Comparison of ENCODE assay signal across 17 cellular contexts in genomic region chr5:14743601-14744295, GRCh38.
A peak's percentile ranks its signal among the peaks of the same experiment; 100 is the strongest.
DNase-seq lines count a peak whose midpoint lies in the region; ATAC-seq and TF ChIP-seq lines count a peak whose summit lies in the region.
"Had no signal": no experiment of that assay in that cellular context is flagged by ENCODE, and none has a peak within 500 bp of the region (broad histone marks: within the 10 kb centered on the region; RNA-seq: fewer than 3 reads in every experiment).

No MANE protein-coding gene starts in this region.

- peaks cover 0 to 23% (median 12%) of the 10 kb centered on the region in 4 donors for H3K4me1 Mint-ChIP-seq in CD4-positive, CD25-positive, alpha-beta regulatory T cell
- H3K4me1 Mint-ChIP-seq in nephron = peaks cover 43% of the 10 kb centered on the region

- H3K4me3 ChIP-seq in CD4-positive, CD25-positive, alpha-beta regulatory T cell (ENCODE audit: low read depth, low read length) = no peak overlapping the region
- no peak overlapping the region for H3K4me3 ChIP-seq in testis
- H3K4me3 ChIP-seq: tibial nerve had no signal

- H3K4me3 Mint-ChIP-seq in CD4-positive, CD25-positive, alpha-beta regulatory T cell = no peak overlapping the region
- H3K4me3 Mint-ChIP-seq in nephron = no peak overlapping the region
- H3K4me3 Mint-ChIP-seq: activated naive CD4-positive, alpha-beta T cell treated with anti-CD3 and anti-CD28 coated beads, Interleukin-2, amount 50 U/mL, for 24 hours had no signal

- no peaks in the 10 kb centered on the region for H3K9me3 Mint-ChIP-seq in CD4-positive, CD25-positive, alpha-beta regulatory T cell
- H3K9me3 Mint-ChIP-seq in nephron = no peaks in the 10 kb centered on the region
- H3K9me3 Mint-ChIP-seq: activated naive CD4-positive, alpha-beta T cell treated with anti-CD3 and anti-CD28 coated beads, Interleukin-2, amount 50 U/mL, for 24 hours had no signal

- H3K9me3 ChIP-seq in CD4-positive, CD25-positive, alpha-beta regulatory T cell (ENCODE audit: control insufficient read depth in 2 of 2, low read length in 2 of 2) = no peaks in the 10 kb centered on the region
- H3K9me3 ChIP-seq in testis = no peaks in the 10 kb centered on the region
- H3K9me3 ChIP-seq: neutrophil, tibial nerve had no signal

- peaks cover 85% of the 10 kb centered on the region for H3K36me3 ChIP-seq in CD4-positive, CD25-positive, alpha-beta regulatory T cell (ENCODE audit: control insufficient read depth, insufficient read depth, low read length)
- no peaks in the 10 kb centered on the region for H3K36me3 ChIP-seq in testis (ENCODE audit: low read depth, missing control alignments)
- H3K36me3 ChIP-seq: neutrophil had no signal

- 62 to 63% methylated on average over 6 of the region's 6 CpGs for WGBS in testis, 2 donors

- no peak for TF ChIP-seq CTCF in nephron (IDR thresholded peaks at IDR 0.05; ENCODE audit: unreplicated experiment in 3 of 3)
- TF ChIP-seq CTCF in testis (IDR thresholded peaks at IDR 0.05) = no peak

- no peak for TF ChIP-seq POLR2A in testis (IDR thresholded peaks at IDR 0.05)

- no peaks in the 10 kb centered on the region for H3K27me3 Mint-ChIP-seq in CD4-positive, CD25-positive, alpha-beta regulatory T cell
- H3K27me3 Mint-ChIP-seq in nephron (ENCODE audit: low read depth) = no peaks in the 10 kb centered on the region
- H3K27me3 Mint-ChIP-seq: activated naive CD4-positive, alpha-beta T cell treated with anti-CD3 and anti-CD28 coated beads, Interleukin-2, amount 50 U/mL, for 24 hours had no signal

- H3K4me1 ChIP-seq in CD4-positive, CD25-positive, alpha-beta regulatory T cell (ENCODE audit: control insufficient read depth, insufficient read depth, low read length, poor library complexity, severe bottlenecking) = no peaks in the 10 kb centered on the region
- no peaks in the 10 kb centered on the region for H3K4me1 ChIP-seq in testis

- peak overlapping the region; percentile 63 to 90 (median 87) for H3K27ac Mint-ChIP-seq in CD4-positive, CD25-positive, alpha-beta regulatory T cell
- H3K27ac Mint-ChIP-seq in nephron = peak overlapping the region in 2 of 3 experiments; percentile 28 to 36
- H3K27ac Mint-ChIP-seq: activated naive CD4-positive, alpha-beta T cell treated with anti-CD3 and anti-CD28 coated beads, Interleukin-2, amount 50 U/mL, for 24 hours had no signal

- intact Hi-C loops in testis (cut with DNase I; ENCODE audit: low total_unique reads) = no loop called here

- H3K27me3 ChIP-seq in CD4-positive, CD25-positive, alpha-beta regulatory T cell (ENCODE audit: control insufficient read depth, insufficient read depth, low read length) = no peaks in the 10 kb centered on the region
- H3K27me3 ChIP-seq in testis = no peaks in the 10 kb centered on the region
- H3K27me3 ChIP-seq: neutrophil, tibial nerve had no signal

- no peak overlapping the region for H3K27ac ChIP-seq in CD4-positive, CD25-positive, alpha-beta regulatory T cell (ENCODE audit: insufficient read depth, low read length, poor library complexity, severe bottlenecking)
- H3K27ac ChIP-seq in angular gyrus (ENCODE audit: low read depth, low read length) (peak overlapping the region; percentile 26), testis (no peak overlapping the region)
- H3K27ac ChIP-seq: neutrophil had no signal

- no peak for DNase-seq in CD4-positive, CD25-positive, alpha-beta regulatory T cell
- DNase-seq in activated CD4-positive, CD25-positive, alpha-beta regulatory T cell (lab: John Stamatoyannopoulos, UW) = no peak
- DNase-seq in testis = no peak
- no peak for DNase-seq in NCI-H2196 (lab: John Stamatoyannopoulos, UW; ENCODE audit: unreplicated experiment)
- DNase-seq in stimulated activated naive CD8-positive, alpha-beta T cell treated with anti-CD3 and anti-CD28 coated beads, Interleukin-15, Interleukin-2, amounts not matched to agents 100 U/mL and 50 U/mL, for 24 hours = no peak
- DNase-seq: activated CD4-positive, alpha-beta T cell treated with anti-CD3 and anti-CD28 coated beads for 4 hours; GDM1; islet precursor cell; NCI-H2171; SIG-M5; stimulated activated CD4-positive, alpha-beta T cell treated with anti-CD3 and anti-CD28 coated beads, Interleukin-2, amount 100 ng/mL, for 48 hours had no signal

- ATAC-seq in CD4-positive, CD25-positive, alpha-beta regulatory T cell (ENCODE audit: low read depth in 2 of 2) = no peak
- peak; percentile 18 for ATAC-seq in GM21786 (IDR thresholded peaks at IDR 0.05; ENCODE audit: unreplicated experiment)
- no peak for ATAC-seq in stimulated activated naive CD8-positive, alpha-beta T cell treated with anti-CD3 and anti-CD28 coated beads, Interleukin-15, Interleukin-2, amounts not matched to agents 100 U/mL and 50 U/mL, for 24 hours

- H3K36me3 Mint-ChIP-seq in CD4-positive, CD25-positive, alpha-beta regulatory T cell = peaks cover 53% of the 10 kb centered on the region
- H3K36me3 Mint-ChIP-seq in nephron (ENCODE audit: low read depth) = peaks cover 3% of the 10 kb centered on the region
